In the genomic region with DNA sequence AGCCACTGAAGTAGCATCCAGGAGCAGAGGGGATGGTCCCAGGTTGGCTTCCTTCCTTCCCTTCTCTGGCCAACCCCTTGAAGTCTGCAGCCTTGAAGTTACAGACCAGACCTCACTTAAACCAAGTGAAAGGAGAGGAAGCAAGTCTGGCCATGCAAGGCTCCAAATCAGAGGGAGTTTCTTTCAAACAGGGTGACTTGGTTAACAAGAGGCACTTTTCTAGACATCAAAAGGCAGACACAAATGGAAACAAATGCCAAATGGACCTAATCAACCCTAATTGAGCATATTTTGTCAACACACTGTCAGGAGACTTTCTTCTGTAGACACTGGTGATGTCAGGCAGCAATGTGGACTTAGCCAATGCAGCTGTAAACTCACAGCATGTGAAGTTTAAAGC, we compare ENCODE assay signal across 2 cellular contexts.
TF ChIP-seq lines count a peak whose summit lies in the region.

No MANE protein-coding gene starts in this region.

TF ChIP-seq in IMR-90, 13 proteins besides CTCF, POLR2A, EP300 and RAD21 (continued from another document):
- TF ChIP-seq, protein P1, sequence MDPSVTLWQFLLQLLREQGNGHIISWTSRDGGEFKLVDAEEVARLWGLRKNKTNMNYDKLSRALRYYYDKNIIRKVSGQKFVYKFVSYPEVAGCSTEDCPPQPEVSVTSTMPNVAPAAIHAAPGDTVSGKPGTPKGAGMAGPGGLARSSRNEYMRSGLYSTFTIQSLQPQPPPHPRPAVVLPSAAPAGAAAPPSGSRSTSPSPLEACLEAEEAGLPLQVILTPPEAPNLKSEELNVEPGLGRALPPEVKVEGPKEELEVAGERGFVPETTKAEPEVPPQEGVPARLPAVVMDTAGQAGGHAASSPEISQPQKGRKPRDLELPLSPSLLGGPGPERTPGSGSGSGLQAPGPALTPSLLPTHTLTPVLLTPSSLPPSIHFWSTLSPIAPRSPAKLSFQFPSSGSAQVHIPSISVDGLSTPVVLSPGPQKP (IDR thresholded peaks at IDR 0.05; ENCODE audit: borderline replicate concordance, low read depth, low read length), result no peak
- no peak for TF ChIP-seq BHLHE40 (IDR thresholded peaks at IDR 0.05; ENCODE audit: low read depth, low read length)
- TF ChIP-seq CHD1 (IDR thresholded peaks at IDR 0.05; ENCODE audit: low read depth, low read length), result no peak
- no peak for TF ChIP-seq NFE2L2 (IDR thresholded peaks at IDR 0.05; ENCODE audit: low read depth, low read length)
- TF ChIP-seq, protein P2, sequence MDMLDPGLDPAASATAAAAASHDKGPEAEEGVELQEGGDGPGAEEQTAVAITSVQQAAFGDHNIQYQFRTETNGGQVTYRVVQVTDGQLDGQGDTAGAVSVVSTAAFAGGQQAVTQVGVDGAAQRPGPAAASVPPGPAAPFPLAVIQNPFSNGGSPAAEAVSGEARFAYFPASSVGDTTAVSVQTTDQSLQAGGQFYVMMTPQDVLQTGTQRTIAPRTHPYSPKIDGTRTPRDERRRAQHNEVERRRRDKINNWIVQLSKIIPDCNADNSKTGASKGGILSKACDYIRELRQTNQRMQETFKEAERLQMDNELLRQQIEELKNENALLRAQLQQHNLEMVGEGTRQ (IDR thresholded peaks at IDR 0.05; ENCODE audit: low read depth, low read length), result no peak
- no peak for TF ChIP-seq FOS (IDR thresholded peaks at IDR 0.05; ENCODE audit: low read depth, low read length)
- TF ChIP-seq MAFK (IDR thresholded peaks at IDR 0.05; ENCODE audit: low read depth, low read length), result no peak
- no peak for TF ChIP-seq RFX5 (IDR thresholded peaks at IDR 0.05; ENCODE audit: low read depth, low read length)
- no peak for TF ChIP-seq MXI1 (IDR thresholded peaks at IDR 0.05; ENCODE audit: borderline replicate concordance, low read depth, low read length)

TF ChIP-seq in HepG2, 621 proteins besides CTCF, POLR2A, EP300 and RAD21 (continued from another document):
- TF ChIP-seq, protein P3, sequence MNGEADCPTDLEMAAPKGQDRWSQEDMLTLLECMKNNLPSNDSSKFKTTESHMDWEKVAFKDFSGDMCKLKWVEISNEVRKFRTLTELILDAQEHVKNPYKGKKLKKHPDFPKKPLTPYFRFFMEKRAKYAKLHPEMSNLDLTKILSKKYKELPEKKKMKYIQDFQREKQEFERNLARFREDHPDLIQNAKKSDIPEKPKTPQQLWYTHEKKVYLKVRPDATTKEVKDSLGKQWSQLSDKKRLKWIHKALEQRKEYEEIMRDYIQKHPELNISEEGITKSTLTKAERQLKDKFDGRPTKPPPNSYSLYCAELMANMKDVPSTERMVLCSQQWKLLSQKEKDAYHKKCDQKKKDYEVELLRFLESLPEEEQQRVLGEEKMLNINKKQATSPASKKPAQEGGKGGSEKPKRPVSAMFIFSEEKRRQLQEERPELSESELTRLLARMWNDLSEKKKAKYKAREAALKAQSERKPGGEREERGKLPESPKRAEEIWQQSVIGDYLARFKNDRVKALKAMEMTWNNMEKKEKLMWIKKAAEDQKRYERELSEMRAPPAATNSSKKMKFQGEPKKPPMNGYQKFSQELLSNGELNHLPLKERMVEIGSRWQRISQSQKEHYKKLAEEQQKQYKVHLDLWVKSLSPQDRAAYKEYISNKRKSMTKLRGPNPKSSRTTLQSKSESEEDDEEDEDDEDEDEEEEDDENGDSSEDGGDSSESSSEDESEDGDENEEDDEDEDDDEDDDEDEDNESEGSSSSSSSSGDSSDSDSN (CRISPR knock-in tag; IDR thresholded peaks at IDR 0.05), result no peak
- TF ChIP-seq, protein P4, sequence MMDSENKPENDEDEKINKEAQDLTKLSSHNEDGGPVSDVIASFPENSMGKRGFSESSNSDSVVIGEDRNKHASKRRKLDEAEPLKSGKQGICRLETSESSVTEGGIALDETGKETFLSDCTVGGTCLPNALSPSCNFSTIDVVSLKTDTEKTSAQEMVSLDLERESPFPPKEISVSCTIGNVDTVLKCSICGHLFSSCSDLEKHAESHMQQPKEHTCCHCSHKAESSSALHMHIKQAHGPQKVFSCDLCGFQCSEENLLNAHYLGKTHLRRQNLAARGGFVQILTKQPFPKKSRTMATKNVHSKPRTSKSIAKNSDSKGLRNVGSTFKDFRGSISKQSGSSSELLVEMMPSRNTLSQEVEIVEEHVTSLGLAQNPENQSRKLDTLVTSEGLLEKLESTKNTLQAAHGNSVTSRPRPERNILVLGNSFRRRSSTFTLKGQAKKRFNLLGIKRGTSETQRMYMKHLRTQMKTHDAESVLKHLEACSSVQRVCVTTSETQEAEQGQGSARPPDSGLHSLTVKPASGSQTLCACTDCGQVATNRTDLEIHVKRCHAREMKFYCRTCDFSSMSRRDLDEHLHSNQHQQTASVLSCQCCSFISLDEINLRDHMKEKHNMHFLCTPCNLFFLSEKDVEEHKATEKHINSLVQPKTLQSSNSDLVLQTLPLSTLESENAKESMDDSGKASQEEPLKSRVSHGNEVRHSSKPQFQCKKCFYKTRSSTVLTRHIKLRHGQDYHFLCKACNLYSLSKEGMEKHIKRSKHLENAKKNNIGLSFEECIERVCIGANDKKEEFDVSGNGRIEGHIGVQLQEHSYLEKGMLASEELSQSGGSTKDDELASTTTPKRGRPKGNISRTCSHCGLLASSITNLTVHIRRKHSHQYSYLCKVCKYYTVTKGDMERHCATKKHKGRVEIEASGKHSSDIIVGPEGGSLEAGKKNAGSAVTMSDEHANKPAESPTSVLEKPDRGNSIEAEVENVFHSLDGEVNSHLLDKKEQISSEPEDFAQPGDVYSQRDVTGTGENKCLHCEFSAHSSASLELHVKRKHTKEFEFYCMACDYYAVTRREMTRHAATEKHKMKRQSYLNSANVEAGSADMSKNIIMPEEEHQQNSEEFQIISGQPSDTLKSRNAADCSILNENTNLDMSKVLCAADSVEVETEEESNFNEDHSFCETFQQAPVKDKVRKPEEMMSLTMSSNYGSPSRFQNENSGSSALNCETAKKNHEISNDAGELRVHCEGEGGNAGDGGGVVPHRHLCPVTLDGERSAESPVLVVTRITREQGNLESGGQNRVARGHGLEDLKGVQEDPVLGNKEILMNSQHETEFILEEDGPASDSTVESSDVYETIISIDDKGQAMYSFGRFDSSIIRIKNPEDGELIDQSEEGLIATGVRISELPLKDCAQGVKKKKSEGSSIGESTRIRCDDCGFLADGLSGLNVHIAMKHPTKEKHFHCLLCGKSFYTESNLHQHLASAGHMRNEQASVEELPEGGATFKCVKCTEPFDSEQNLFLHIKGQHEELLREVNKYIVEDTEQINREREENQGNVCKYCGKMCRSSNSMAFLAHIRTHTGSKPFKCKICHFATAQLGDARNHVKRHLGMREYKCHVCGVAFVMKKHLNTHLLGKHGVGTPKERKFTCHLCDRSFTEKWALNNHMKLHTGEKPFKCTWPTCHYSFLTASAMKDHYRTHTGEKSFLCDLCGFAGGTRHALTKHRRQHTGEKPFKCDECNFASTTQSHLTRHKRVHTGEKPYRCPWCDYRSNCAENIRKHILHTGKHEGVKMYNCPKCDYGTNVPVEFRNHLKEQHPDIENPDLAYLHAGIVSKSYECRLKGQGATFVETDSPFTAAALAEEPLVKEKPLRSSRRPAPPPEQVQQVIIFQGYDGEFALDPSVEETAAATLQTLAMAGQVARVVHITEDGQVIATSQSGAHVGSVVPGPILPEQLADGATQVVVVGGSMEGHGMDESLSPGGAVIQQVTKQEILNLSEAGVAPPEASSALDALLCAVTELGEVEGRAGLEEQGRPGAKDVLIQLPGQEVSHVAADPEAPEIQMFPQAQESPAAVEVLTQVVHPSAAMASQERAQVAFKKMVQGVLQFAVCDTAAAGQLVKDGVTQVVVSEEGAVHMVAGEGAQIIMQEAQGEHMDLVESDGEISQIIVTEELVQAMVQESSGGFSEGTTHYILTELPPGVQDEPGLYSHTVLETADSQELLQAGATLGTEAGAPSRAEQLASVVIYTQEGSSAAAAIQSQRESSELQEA (CRISPR knock-in tag; IDR thresholded peaks at IDR 0.05; ENCODE audit: not compliant biosample characterization), result no peak
- TF ChIP-seq MBNL3 (CRISPR knock-in tag; conservative IDR thresholded peaks at IDR 0.05), result no peak
- no peak for TF ChIP-seq ZNF737 (CRISPR knock-in tag; IDR thresholded peaks at IDR 0.05; ENCODE audit: borderline replicate concordance)
- no peak for TF ChIP-seq ZNF605 (CRISPR knock-in tag; IDR thresholded peaks at IDR 0.05)
- TF ChIP-seq KLF15 (CRISPR knock-in tag; IDR thresholded peaks at IDR 0.05; ENCODE audit: borderline replicate concordance), result no peak
- no peak for TF ChIP-seq ZNF543 (CRISPR knock-in tag; IDR thresholded peaks at IDR 0.05)
- TF ChIP-seq, protein P5, sequence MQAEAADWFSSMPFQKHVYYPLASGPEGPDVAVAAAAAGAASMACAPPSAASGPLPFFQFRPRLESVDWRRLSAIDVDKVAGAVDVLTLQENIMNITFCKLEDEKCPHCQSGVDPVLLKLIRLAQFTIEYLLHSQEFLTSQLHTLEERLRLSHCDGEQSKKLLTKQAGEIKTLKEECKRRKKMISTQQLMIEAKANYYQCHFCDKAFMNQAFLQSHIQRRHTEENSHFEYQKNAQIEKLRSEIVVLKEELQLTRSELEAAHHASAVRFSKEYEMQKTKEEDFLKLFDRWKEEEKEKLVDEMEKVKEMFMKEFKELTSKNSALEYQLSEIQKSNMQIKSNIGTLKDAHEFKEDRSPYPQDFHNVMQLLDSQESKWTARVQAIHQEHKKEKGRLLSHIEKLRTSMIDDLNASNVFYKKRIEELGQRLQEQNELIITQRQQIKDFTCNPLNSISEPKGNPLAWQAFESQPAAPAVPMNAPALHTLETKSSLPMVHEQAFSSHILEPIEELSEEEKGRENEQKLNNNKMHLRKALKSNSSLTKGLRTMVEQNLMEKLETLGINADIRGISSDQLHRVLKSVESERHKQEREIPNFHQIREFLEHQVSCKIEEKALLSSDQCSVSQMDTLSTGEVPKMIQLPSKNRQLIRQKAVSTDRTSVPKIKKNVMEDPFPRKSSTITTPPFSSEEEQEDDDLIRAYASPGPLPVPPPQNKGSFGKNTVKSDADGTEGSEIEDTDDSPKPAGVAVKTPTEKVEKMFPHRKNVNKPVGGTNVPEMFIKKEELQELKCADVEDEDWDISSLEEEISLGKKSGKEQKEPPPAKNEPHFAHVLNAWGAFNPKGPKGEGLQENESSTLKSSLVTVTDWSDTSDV (CRISPR knock-in tag; IDR thresholded peaks at IDR 0.05), result no peak
- no peak for TF ChIP-seq ZNF883 (CRISPR knock-in tag; IDR thresholded peaks at IDR 0.05; ENCODE audit: not compliant biosample characterization)
- no peak for TF ChIP-seq ZNF546 (CRISPR knock-in tag; conservative IDR thresholded peaks at IDR 0.05)
- no peak for TF ChIP-seq ZNF136 (CRISPR knock-in tag; IDR thresholded peaks at IDR 0.05; ENCODE audit: low read depth)
